In the genomic region with DNA sequence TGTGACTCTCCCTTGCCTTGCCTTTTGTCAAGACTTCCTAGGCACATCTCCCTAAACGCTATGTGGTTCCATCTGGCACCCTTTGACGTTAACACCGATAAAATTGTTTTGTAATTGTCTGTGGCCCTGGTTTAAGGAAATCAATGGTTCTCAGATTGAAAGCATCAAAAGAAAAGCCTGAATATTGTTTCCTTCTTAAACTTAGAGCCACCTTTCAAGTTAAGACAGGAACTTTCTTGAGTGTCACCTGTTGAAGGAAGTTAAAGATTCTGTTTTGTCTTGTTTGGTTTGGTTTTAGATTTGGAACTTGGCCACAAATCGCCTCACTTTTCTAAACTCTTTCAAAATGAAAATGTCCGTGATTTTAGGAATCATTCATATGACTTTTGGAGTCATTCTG, we compare ENCODE assay signal across 28 cellular contexts. TPM values are rescaled to one million over a fixed set of nuclear protein-coding genes. Genes with fewer than 3 reads are reported as not detected.
"Had no signal": no experiment of that assay in that cellular context is flagged by ENCODE, and none has a peak within 500 bp of the region (broad histone marks: within the 10 kb centered on the region; RNA-seq: fewer than 3 reads in every experiment).

No MANE protein-coding gene starts in this region.

- H3K4me3 ChIP-seq: lower lobe of right lung, neural progenitor cell, sigmoid colon, SK-N-MC, smooth muscle cell, testis, vagina had no signal

- H3K27ac ChIP-seq: foreskin keratinocyte, lower lobe of right lung, neural progenitor cell, sigmoid colon, SK-N-MC, testis, vagina had no signal

- H3K9me3 Mint-ChIP-seq: brain; dendritic cell treated with granulocyte-macrophage colony-stimulating factor and Interleukin-4, amounts not matched to agents 40 ng/mL and 50 ng/mL, for 4 days; immature natural killer cell; naive B cell; neural progenitor cell; stimulated activated memory B cell treated with anti-CD40 and anti-IgM and Interleukin-4, amounts not matched to agents 10 μg/mL and 1 μg/mL and 100 μg/mL, for 72 hours; type B pancreatic cell; WTC11 had no signal

- DNase-seq: activated CD4-positive, alpha-beta T cell treated with anti-CD3 and anti-CD28 coated beads for 48 hours; activated CD8-positive, alpha-beta memory T cell treated with anti-CD3 and anti-CD28 coated beads, Interleukin-2, amount 50 U/mL, for 4 hours; activated gamma-delta T cell treated with Interleukin-2 at 50 U/mL for 16 hours; anterior cingulate cortex; caudate nucleus; effector CD4-positive, alpha-beta T cell; erythroblast; foreskin keratinocyte; immature natural killer cell; lower lobe of right lung; naive B cell; retina; sigmoid colon; stimulated activated CD4-positive, alpha-beta T cell treated with anti-CD3 and anti-CD28 coated beads, Interleukin-15, amount 100 ng/mL, for 24 hours; T1000; testis had no signal

- H3K27ac Mint-ChIP-seq: dendritic cell treated with granulocyte-macrophage colony-stimulating factor and Interleukin-4, amounts not matched to agents 40 ng/mL and 50 ng/mL, for 4 days; immature natural killer cell; neural progenitor cell; progenitor cell of endocrine pancreas; stimulated activated memory B cell treated with anti-CD40 and anti-IgM and Interleukin-4, amounts not matched to agents 10 μg/mL and 1 μg/mL and 100 μg/mL, for 72 hours; type B pancreatic cell; WTC11 had no signal

- ATAC-seq: foreskin keratinocyte; left lobe of liver; lower lobe of right lung; stimulated activated memory B cell treated with anti-CD40 and anti-IgM and Interleukin-4, amounts not matched to agents 10 μg/mL and 1 μg/mL and 100 μg/mL, for 72 hours; WTC11 had no signal

- H3K27me3 ChIP-seq: foreskin keratinocyte, neural progenitor cell, sigmoid colon, testis, vagina had no signal

- H3K4me1 ChIP-seq: foreskin keratinocyte, lower lobe of right lung, neural progenitor cell, sigmoid colon, testis, vagina had no signal

- H3K9me3 ChIP-seq: lower lobe of right lung, sigmoid colon, testis, vagina had no signal

- H3K27me3 Mint-ChIP-seq: brain; dendritic cell treated with granulocyte-macrophage colony-stimulating factor and Interleukin-4, amounts not matched to agents 40 ng/mL and 50 ng/mL, for 4 days; naive B cell; progenitor cell of endocrine pancreas; stimulated activated memory B cell treated with anti-CD40 and anti-IgM and Interleukin-4, amounts not matched to agents 10 μg/mL and 1 μg/mL and 100 μg/mL, for 72 hours; type B pancreatic cell had no signal

- H3K4me1 Mint-ChIP-seq: brain, neural progenitor cell, WTC11 had no signal

- H3K9ac ChIP-seq: neural progenitor cell had no signal

- H2AFZ ChIP-seq: neural progenitor cell had no signal

- H3K4me3 Mint-ChIP-seq: brain; dendritic cell treated with granulocyte-macrophage colony-stimulating factor and Interleukin-4, amounts not matched to agents 40 ng/mL and 50 ng/mL, for 4 days; immature natural killer cell; naive B cell; neural progenitor cell; stimulated activated memory B cell treated with anti-CD40 and anti-IgM and Interleukin-4, amounts not matched to agents 10 μg/mL and 1 μg/mL and 100 μg/mL, for 72 hours; type B pancreatic cell; WTC11 had no signal

- H3K4me2 ChIP-seq: neural progenitor cell, smooth muscle cell had no signal

RNA-seq across cellular contexts. Expression of gene DNAH10, which starts 14.8 kb away (rescaled TPM):
- total RNA-seq: glomerular endothelial cell, vagina had no signal
